Comparison of ENCODE assay signal across 1 cellular context in the genomic region with DNA sequence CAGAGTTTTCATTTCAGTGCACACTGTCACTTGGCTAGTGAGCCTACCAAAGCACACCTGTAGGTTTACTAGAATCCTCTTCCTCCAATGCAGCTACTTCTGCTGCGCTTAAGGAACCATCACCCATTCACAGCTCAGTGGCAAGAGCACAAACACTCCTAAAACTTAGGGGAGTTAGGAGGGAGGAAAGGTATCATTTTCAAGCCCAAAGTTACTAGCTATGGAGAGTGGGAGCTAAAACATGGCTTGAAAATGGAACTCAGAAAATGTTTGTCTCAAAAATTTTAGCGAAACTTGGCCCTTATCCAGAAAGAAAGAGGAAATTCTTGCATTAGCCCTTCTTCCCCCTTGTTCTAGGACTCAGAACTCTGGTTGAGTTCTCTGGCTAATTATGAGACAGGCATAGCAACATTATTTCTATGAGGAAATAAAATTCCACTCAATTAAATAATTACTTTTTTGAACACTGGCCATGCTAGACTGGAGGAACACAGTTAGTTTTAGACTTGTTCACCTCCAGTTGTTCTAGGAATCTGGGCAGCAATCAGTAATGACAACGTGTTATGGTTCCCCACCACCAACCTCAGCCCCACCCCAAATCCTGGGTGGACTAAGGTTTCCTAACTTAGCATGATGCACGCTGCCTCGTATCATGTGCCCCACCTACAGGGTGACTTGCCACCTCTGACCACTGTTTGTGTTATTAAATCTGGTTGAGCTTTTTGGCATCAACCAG.
TF ChIP-seq lines count a peak whose summit lies in the region.

No MANE protein-coding gene starts in this region.

TF ChIP-seq in IMR-90, 13 proteins besides CTCF, POLR2A, EP300 and RAD21 (continued from another document):
- TF ChIP-seq MAZ (IDR thresholded peaks at IDR 0.05; ENCODE audit: borderline replicate concordance, low read depth, low read length): no peak
- no peak for TF ChIP-seq FOS (IDR thresholded peaks at IDR 0.05; ENCODE audit: low read depth, low read length)
- no peak for TF ChIP-seq BHLHE40 (IDR thresholded peaks at IDR 0.05; ENCODE audit: low read depth, low read length)
- no peak for TF ChIP-seq CHD1 (IDR thresholded peaks at IDR 0.05; ENCODE audit: low read depth, low read length)
- TF ChIP-seq SMC3 (IDR thresholded peaks at IDR 0.05; ENCODE audit: low read depth, low read length): no peak
- no peak for TF ChIP-seq NFE2L2 (IDR thresholded peaks at IDR 0.05; ENCODE audit: low read depth, low read length)
